Comparison of ENCODE assay signal across 15 cellular contexts in genomic region chr2:10005461-10005860, GRCh38.
"Had no signal": no experiment of that assay in that cellular context is flagged by ENCODE, and none has a peak within 500 bp of the region (broad histone marks: within the 10 kb centered on the region; RNA-seq: fewer than 3 reads in every experiment).

No MANE protein-coding gene starts in this region.

- H3K4me3 Mint-ChIP-seq: naive thymus-derived CD8-positive, alpha-beta T cell; neural crest cell had no signal

- H3K27me3 ChIP-seq: right lobe of liver, stomach, thyroid gland, upper lobe of left lung, uterus had no signal

- H3K4me3 ChIP-seq: mucosa of descending colon, right lobe of liver, thyroid gland, upper lobe of left lung, uterus had no signal

- H3K36me3 ChIP-seq: right lobe of liver, thyroid gland, uterus had no signal

- H3K9me3 ChIP-seq: mucosa of descending colon, right lobe of liver, stomach, thyroid gland, upper lobe of left lung, uterus had no signal

- ATAC-seq: left colon; mucosa of descending colon; naive thymus-derived CD8-positive, alpha-beta T cell; right lobe of liver had no signal

- H3K27me3 Mint-ChIP-seq: progenitor cell of endocrine pancreas had no signal

- H3K27ac Mint-ChIP-seq: progenitor cell of endocrine pancreas had no signal

- H3K4me1 Mint-ChIP-seq: neural crest cell had no signal

- H3K9me3 Mint-ChIP-seq: naive thymus-derived CD8-positive, alpha-beta T cell; neural crest cell had no signal

- H3K36me3 Mint-ChIP-seq: naive thymus-derived CD8-positive, alpha-beta T cell had no signal

- DNase-seq: effector CD8-positive, alpha-beta T cell; foreskin melanocyte; hippocampal formation; mammary epithelial cell; naive thymus-derived CD8-positive, alpha-beta T cell; right lobe of liver; stimulated activated naive CD4-positive, alpha-beta T cell; stomach; thyroid gland; uterus had no signal

- H3K27ac ChIP-seq: right lobe of liver, thyroid gland, upper lobe of left lung, uterus had no signal
